In genomic region chr6:17999430-17999829, GRCh38 we compare ENCODE assay signal across 2 cellular contexts.
TF ChIP-seq lines count a peak whose summit lies in the region.

No MANE protein-coding gene starts in this region.

TF ChIP-seq in HepG2, 621 proteins besides CTCF, POLR2A, EP300 and RAD21:
- TF ChIP-seq DPF2 (CRISPR knock-in tag; IDR thresholded peaks at IDR 0.05; ENCODE audit: borderline replicate concordance, low read depth) (no peak), YEATS2 (CRISPR knock-in tag; IDR thresholded peaks at IDR 0.05; ENCODE audit: borderline replicate concordance) (no peak), MAFK (conservative IDR thresholded peaks at IDR 0.05 in 1 of 2, IDR thresholded peaks at IDR 0.05 in 1 of 2; ENCODE audit: low read length in 2 of 2) (peak; percentile 89 to 91), RFX5 (IDR thresholded peaks at IDR 0.05; ENCODE audit: low read depth, low read length) (no peak), NCOA5 (CRISPR knock-in tag; IDR thresholded peaks at IDR 0.05) (no peak), RBM22 (optimal IDR thresholded peaks at IDR 0.05; ENCODE audit: low read length) (no peak), MAFF (IDR thresholded peaks at IDR 0.05; ENCODE audit: low read depth, low read length) (peak; percentile 87), ZNF782 (CRISPR knock-in tag; IDR thresholded peaks at IDR 0.05; ENCODE audit: borderline replicate concordance) (no peak), YEATS4 (CRISPR knock-in tag; IDR thresholded peaks at IDR 0.05; ENCODE audit: borderline replicate concordance) (no peak), GRHL1 (CRISPR knock-in tag; conservative IDR thresholded peaks at IDR 0.05) (no peak), NR1H2 (CRISPR knock-in tag; IDR thresholded peaks at IDR 0.05; ENCODE audit: borderline replicate concordance, low read depth) (no peak)

TF ChIP-seq in K562, 482 proteins besides CTCF, POLR2A, EP300 and RAD21:
- TF ChIP-seq ZNF316 (IDR thresholded peaks at IDR 0.05) = peak; percentile 94
- peak; percentile 86 for TF ChIP-seq C11orf30 (IDR thresholded peaks at IDR 0.05; ENCODE audit: low read depth)
- TF ChIP-seq ZNF551 (CRISPR knock-in tag; IDR thresholded peaks at IDR 0.05) = no peak
- TF ChIP-seq MAFF (IDR thresholded peaks at IDR 0.05; ENCODE audit: low read length) = peak; percentile 74
- TF ChIP-seq OTX1 (CRISPR knock-in tag; IDR thresholded peaks at IDR 0.05) = no peak
- TF ChIP-seq MAFK (IDR thresholded peaks at IDR 0.05; ENCODE audit: low read length) = peak; percentile 75
- TF ChIP-seq MAFG (tag; conservative IDR thresholded peaks at IDR 0.05) = peak; percentile 76
TF ChIP-seq in K562: peak in this region for 5.
